In genomic region chr12:78739653-78740052, GRCh38 we compare ENCODE assay signal across 26 cellular contexts.
"Had no signal": no experiment of that assay in that cellular context is flagged by ENCODE, and none has a peak within 500 bp of the region (broad histone marks: within the 10 kb centered on the region; RNA-seq: fewer than 3 reads in every experiment).

No MANE protein-coding gene starts in this region.

- H3K4me3 ChIP-seq: colonic mucosa, coronary artery, dorsolateral prefrontal cortex, esophagus muscularis mucosa, esophagus squamous epithelium, gastrocnemius medialis, gastroesophageal sphincter, heart left ventricle, heart right ventricle, hepatocyte had no signal

- H3K27ac ChIP-seq: colonic mucosa, coronary artery, dorsolateral prefrontal cortex, epithelial cell of prostate, esophagus muscularis mucosa, esophagus squamous epithelium, foreskin keratinocyte, gastrocnemius medialis, gastroesophageal sphincter, heart left ventricle, heart right ventricle, hepatocyte had no signal

- H3K4me3 Mint-ChIP-seq: dendritic cell treated with granulocyte-macrophage colony-stimulating factor and Interleukin-4, amounts not matched to agents 40 ng/mL and 50 ng/mL, for 4 days; effector memory CD8-positive, alpha-beta T cell; endodermal cell had no signal

- ATAC-seq: effector memory CD8-positive, alpha-beta T cell; esophagus mucosa; foreskin keratinocyte; gastrocnemius medialis; gastroesophageal sphincter; heart left ventricle; heart right ventricle had no signal

- H3K36me3 ChIP-seq: colonic mucosa, esophagus muscularis mucosa, esophagus squamous epithelium, gastrocnemius medialis, gastroesophageal sphincter, heart left ventricle, heart right ventricle had no signal

- H3K27ac Mint-ChIP-seq: dendritic cell treated with granulocyte-macrophage colony-stimulating factor and Interleukin-4, amounts not matched to agents 40 ng/mL and 50 ng/mL, for 4 days; effector memory CD8-positive, alpha-beta T cell; endodermal cell had no signal

- H3K9me3 ChIP-seq: colonic mucosa, esophagus squamous epithelium, gastrocnemius medialis, gastroesophageal sphincter had no signal

- H3K27me3 ChIP-seq: colonic mucosa, dorsolateral prefrontal cortex, esophagus muscularis mucosa, esophagus squamous epithelium, foreskin keratinocyte, gastrocnemius medialis, gastroesophageal sphincter, heart left ventricle, heart right ventricle, hepatocyte had no signal

- H3K27me3 Mint-ChIP-seq: dendritic cell treated with granulocyte-macrophage colony-stimulating factor and Interleukin-4, amounts not matched to agents 40 ng/mL and 50 ng/mL, for 4 days; effector memory CD8-positive, alpha-beta T cell had no signal

- H3K9me3 Mint-ChIP-seq: dendritic cell treated with granulocyte-macrophage colony-stimulating factor and Interleukin-4, amounts not matched to agents 40 ng/mL and 50 ng/mL, for 4 days; endodermal cell had no signal

- DNase-seq: colonic mucosa; cortex of kidney; dermis blood vessel endothelial cell; dorsolateral prefrontal cortex; effector CD4-positive, alpha-beta T cell; effector CD8-positive, alpha-beta T cell; effector memory CD4-positive, alpha-beta T cell; effector memory CD8-positive, alpha-beta T cell; endodermal cell; erythroblast; esophagus squamous epithelium; foreskin fibroblast; foreskin keratinocyte; foreskin melanocyte; gastrocnemius medialis; glutamatergic neuron; head of caudate nucleus; heart left ventricle; heart right ventricle had no signal

- H3K4me1 ChIP-seq: colonic mucosa, esophagus muscularis mucosa, esophagus squamous epithelium, foreskin keratinocyte, gastrocnemius medialis, gastroesophageal sphincter, heart left ventricle, heart right ventricle had no signal
